8 cellular contexts compared by ENCODE assay signal in the genomic region with DNA sequence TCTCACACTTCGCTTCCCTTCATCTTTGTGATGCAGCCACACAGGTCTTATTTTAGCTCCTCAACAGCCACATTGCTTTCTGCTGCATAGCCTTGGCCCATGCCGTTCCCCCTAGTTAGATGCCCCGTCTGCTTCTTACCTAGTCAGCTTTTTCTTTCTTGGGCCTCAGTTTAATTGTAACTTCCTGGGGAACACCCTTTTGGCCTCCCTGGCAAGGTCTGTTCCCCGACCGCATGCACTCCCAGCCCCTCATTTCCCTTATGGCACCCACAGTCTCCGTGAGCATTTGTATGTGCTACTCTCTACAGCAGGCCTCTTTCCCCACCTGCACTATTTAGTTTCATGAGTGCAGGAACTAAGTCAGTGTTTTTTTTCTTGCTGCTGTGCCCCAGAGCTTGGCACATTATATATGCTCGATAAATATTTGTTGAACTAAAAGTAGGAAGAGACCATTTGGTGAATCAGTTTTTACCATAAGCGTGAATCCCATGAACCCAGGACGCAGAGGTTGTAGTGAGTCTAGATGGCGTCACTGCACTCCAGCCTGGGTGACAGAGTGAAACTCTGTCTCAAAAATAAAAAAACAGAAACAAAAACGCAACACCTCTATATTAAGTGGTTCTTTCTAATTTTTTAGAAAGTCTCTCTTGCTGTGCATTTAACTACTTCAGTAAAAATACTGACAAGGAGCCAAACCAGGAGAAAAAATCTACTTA. TPM values are rescaled to one million over a fixed set of nuclear protein-coding genes. Genes with fewer than 3 reads are reported as not detected.
DNase-seq lines count a peak whose midpoint lies in the region; ATAC-seq and TF ChIP-seq lines count a peak whose summit lies in the region.
"Had no signal": no experiment of that assay in that cellular context is flagged by ENCODE, and none has a peak within 500 bp of the region (broad histone marks: within the 10 kb centered on the region; RNA-seq: fewer than 3 reads in every experiment).

No MANE protein-coding gene starts in this region.

- DNase-seq in progenitor cell of endocrine pancreas (ENCODE audit: low spot score, unreplicated experiment) (no peak), NCI-H1092 treated with DMSO at 0.1 percent for 48 hours (lab: John Stamatoyannopoulos, UW) (no peak), DMS79 (lab: John Stamatoyannopoulos, UW) (no peak)
- DNase-seq: NCI-H1105 had no signal

- H3K27me3 Mint-ChIP-seq in activated T-helper 17 cell treated with anti-CD3 and anti-CD28 coated beads, Interleukin-2, amount 50 U/mL, for 72 hours, result no peaks in the 10 kb centered on the region
- H3K27me3 Mint-ChIP-seq in progenitor cell of endocrine pancreas, result no peaks in the 10 kb centered on the region

- peak overlapping the region; percentile 90 for H3K27ac Mint-ChIP-seq in activated T-helper 17 cell treated with anti-CD3 and anti-CD28 coated beads, Interleukin-2, amount 50 U/mL, for 72 hours
- peak overlapping the region; percentile 33 for H3K27ac Mint-ChIP-seq in progenitor cell of endocrine pancreas

- H3K4me1 Mint-ChIP-seq in activated T-helper 17 cell treated with anti-CD3 and anti-CD28 coated beads, Interleukin-2, amount 50 U/mL, for 72 hours, result peaks cover 67% of the 10 kb centered on the region
- peaks cover 33% of the 10 kb centered on the region for H3K4me1 Mint-ChIP-seq in progenitor cell of endocrine pancreas (ENCODE audit: low read depth)

- peak overlapping the region; percentile 87 for H3K4me3 Mint-ChIP-seq in activated T-helper 17 cell treated with anti-CD3 and anti-CD28 coated beads, Interleukin-2, amount 50 U/mL, for 72 hours
- no peak overlapping the region for H3K4me3 Mint-ChIP-seq in progenitor cell of endocrine pancreas (ENCODE audit: low read depth)

- no peaks in the 10 kb centered on the region for H3K9me3 Mint-ChIP-seq in activated T-helper 17 cell treated with anti-CD3 and anti-CD28 coated beads, Interleukin-2, amount 50 U/mL, for 72 hours
- peaks cover 3% of the 10 kb centered on the region for H3K9me3 Mint-ChIP-seq in progenitor cell of endocrine pancreas (ENCODE audit: low read depth)

- peak; percentile 58 for ATAC-seq in GM18502 (IDR thresholded peaks at IDR 0.05; ENCODE audit: poor library complexity, unreplicated experiment)
- ATAC-seq in HG03108 (IDR thresholded peaks at IDR 0.05; ENCODE audit: unreplicated experiment), result peak; percentile 73
- ATAC-seq in activated T-helper 17 cell treated with anti-CD3 and anti-CD28 coated beads, Interleukin-2, amount 50 U/mL, for 72 hours (replicated peaks), result peak; percentile 83
- ATAC-seq in HG03521 (IDR thresholded peaks at IDR 0.05; ENCODE audit: unreplicated experiment), result no peak

- H3K36me3 Mint-ChIP-seq in activated T-helper 17 cell treated with anti-CD3 and anti-CD28 coated beads, Interleukin-2, amount 50 U/mL, for 72 hours (ENCODE audit: low read depth), result no peaks in the 10 kb centered on the region
- peaks cover 18% of the 10 kb centered on the region for H3K36me3 Mint-ChIP-seq in progenitor cell of endocrine pancreas (ENCODE audit: insufficient read depth)

- no peak for TF ChIP-seq CTCF in progenitor cell of endocrine pancreas (IDR thresholded peaks at IDR 0.05; ENCODE audit: unreplicated experiment)

RNA-seq across cellular contexts. Expression of a gene that starts 38.5 kb away (rescaled TPM):
- 10 to 100 TPM; 45.3 to 59.1 TPM for total RNA-seq in activated T-helper 17 cell treated with anti-CD3 and anti-CD28 coated beads, Interleukin-2, amount 50 U/mL, for 72 hours
- total RNA-seq in progenitor cell of endocrine pancreas, result 65.8 and 73.2 TPM in 2 replicates
